11 cellular contexts compared by ENCODE assay signal in the genomic region with DNA sequence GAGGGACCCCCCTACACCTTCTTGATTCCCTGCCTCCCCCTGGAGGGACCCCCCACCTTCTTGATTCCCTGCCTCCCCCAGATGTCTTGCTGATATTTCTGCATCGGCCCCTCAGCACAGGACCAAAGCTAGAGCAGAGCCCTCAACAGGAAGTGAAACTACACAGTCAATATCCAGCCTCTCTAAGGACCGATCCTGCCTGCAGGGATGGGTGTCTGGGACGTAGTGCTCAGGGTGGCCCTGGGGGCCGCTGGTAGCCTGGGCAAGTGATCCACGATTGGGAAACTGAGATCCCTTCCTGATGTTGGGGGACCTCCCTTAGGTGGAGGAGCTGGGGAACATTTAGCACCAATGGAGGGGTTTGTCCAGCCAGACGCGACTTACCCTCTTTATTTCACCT. TPM values are rescaled to one million over a fixed set of nuclear protein-coding genes. Genes with fewer than 3 reads are reported as not detected.
DNase-seq lines count a peak whose midpoint lies in the region; ATAC-seq and TF ChIP-seq lines count a peak whose summit lies in the region.
"Had no signal": no experiment of that assay in that cellular context is flagged by ENCODE, and none has a peak within 500 bp of the region (broad histone marks: within the 10 kb centered on the region; RNA-seq: fewer than 3 reads in every experiment).

No MANE protein-coding gene starts in this region.

- CTCF ChIA-PET in naive thymus-derived CD4-positive, alpha-beta T cell (lab: Charles Lee): interaction anchor here (0.6 to 1.0 kb wide), 2 partner anchors 17 to 43 kb away, joined by 3 to 4 read pairs; no protein-coding TSS in a partner anchor

- H3K27me3 Mint-ChIP-seq in naive thymus-derived CD4-positive, alpha-beta T cell: peaks cover 0 to 18% (median 5%) of the 10 kb centered on the region in 5 donors

- DNase-seq in H7: peak; percentile 28
- peak; percentile 68 for DNase-seq in NAMALWA (ENCODE audit: low spot score)
- no peak for DNase-seq in naive thymus-derived CD4-positive, alpha-beta T cell
- no peak for DNase-seq in NCI-H187 (lab: John Stamatoyannopoulos, UW)
- no peak for DNase-seq in gastrocnemius medialis
- DNase-seq in putamen (ENCODE audit: low spot score): no peak
- DNase-seq in NCI-H345 (lab: John Stamatoyannopoulos, UW): no peak
- DNase-seq: MG63; stimulated activated CD4-positive, alpha-beta T cell treated with anti-CD3 and anti-CD28 coated beads, Interleukin-12 subunit alpha, Interleukin-12 subunit beta, amount 100 ng/mL, for 4 hours had no signal

- no peak for TF ChIP-seq POLR2A in gastrocnemius medialis (IDR thresholded peaks at IDR 0.05)

- H3K4me3 ChIP-seq in H7 (ENCODE audit: insufficient read depth, low read depth, low read length): no peak overlapping the region
- peak overlapping the region; percentile 6 for H3K4me3 ChIP-seq in naive thymus-derived CD4-positive, alpha-beta T cell (ENCODE audit: low read length)
- H3K4me3 ChIP-seq in gastrocnemius medialis: no peak overlapping the region
- H3K4me3 ChIP-seq: MG63 had no signal

- H3K27me3 ChIP-seq in H7 (ENCODE audit: control insufficient read depth, insufficient read depth, low read length) (no peaks in the 10 kb centered on the region; the same call in 1 of the 2 replicates), gastrocnemius medialis (no peaks in the 10 kb centered on the region)
- H3K27me3 ChIP-seq in naive thymus-derived CD4-positive, alpha-beta T cell (ENCODE audit: control insufficient read depth in 2 of 2, insufficient read depth in 2 of 2, low read length in 2 of 2): no peaks in the 10 kb centered on the region

- POLR2A ChIA-PET in naive thymus-derived CD4-positive, alpha-beta T cell (lab: Charles Lee): interaction anchor here (0.6 to 1.8 kb wide), 3 partner anchors 20 to 637 kb away, joined by 4 to 5 read pairs (median 4); a partner anchor contains a TSS

- TF ChIP-seq CTCF in gastrocnemius medialis (IDR thresholded peaks at IDR 0.05 in 4 of 5, conservative IDR thresholded peaks at IDR 0.05 in 1 of 5): no peak

- H3K9me3 ChIP-seq in naive thymus-derived CD4-positive, alpha-beta T cell (ENCODE audit: control insufficient read depth in 2 of 3, low read length in 3 of 3): no peaks in the 10 kb centered on the region
- H3K9me3 ChIP-seq in gastrocnemius medialis: no peaks in the 10 kb centered on the region
- H3K9me3 ChIP-seq: MG63 had no signal

- peak overlapping the region in 7 of 9 donors; percentile 22 to 95 (median 53) for H3K27ac Mint-ChIP-seq in naive thymus-derived CD4-positive, alpha-beta T cell

- H3K36me3 Mint-ChIP-seq in naive thymus-derived CD4-positive, alpha-beta T cell: no peaks in the 10 kb centered on the region

- no peaks in the 10 kb centered on the region for H3K36me3 ChIP-seq in H7 (replicated peaks; ENCODE audit: control insufficient read depth, insufficient read depth, low read length)
- H3K36me3 ChIP-seq in naive thymus-derived CD4-positive, alpha-beta T cell (ENCODE audit: control insufficient read depth in 2 of 3, insufficient read depth in 3 of 3, low read length in 3 of 3): no peaks in the 10 kb centered on the region
- no peaks in the 10 kb centered on the region for H3K36me3 ChIP-seq in gastrocnemius medialis
- H3K36me3 ChIP-seq: MG63 had no signal

- no peaks in the 10 kb centered on the region for H3K9me3 Mint-ChIP-seq in naive thymus-derived CD4-positive, alpha-beta T cell

- intact Hi-C loops in naive thymus-derived CD4-positive, alpha-beta T cell (cut with micrococcal nuclease): no loop called here
- intact Hi-C loops in gastrocnemius medialis (cut with DNase I; ENCODE audit: low total_unique reads): no loop called here

- peaks cover 11 to 26% (median 17%) of the 10 kb centered on the region in 7 donors for H3K4me1 Mint-ChIP-seq in naive thymus-derived CD4-positive, alpha-beta T cell

- no peak overlapping the region for H3K27ac ChIP-seq in naive thymus-derived CD4-positive, alpha-beta T cell (ENCODE audit: low read depth, low read length)
- no peak overlapping the region for H3K27ac ChIP-seq in gastrocnemius medialis

- in situ Hi-C loops in gastrocnemius medialis (cut with MboI; ENCODE audit: low sequenced_read_pairs in 4 of 4): no loop called here

- ATAC-seq in GM18858 (IDR thresholded peaks at IDR 0.05; ENCODE audit: unreplicated experiment): peak; percentile 66
- ATAC-seq in naive thymus-derived CD4-positive, alpha-beta T cell: peak; percentile 79
- ATAC-seq in gastrocnemius medialis: no peak

- peaks cover 7 to 11% of the 10 kb centered on the region in 2 donors for H3K4me1 ChIP-seq in naive thymus-derived CD4-positive, alpha-beta T cell (ENCODE audit: control insufficient read depth in 2 of 2, insufficient read depth in 2 of 2, low read length in 2 of 2)
- peaks cover 0 to 8% of the 10 kb centered on the region in 2 donors for H3K4me1 ChIP-seq in gastrocnemius medialis

- peak overlapping the region; percentile 21 to 84 (median 62) for H3K4me3 Mint-ChIP-seq in naive thymus-derived CD4-positive, alpha-beta T cell

RNA-seq across cellular contexts. Expression of a gene that starts 3.9 kb away (rescaled TPM):
- total RNA-seq in H7 (2014; rRNA removed; shearing (Covaris generic)): 971 and 2,272 TPM in 2 replicates
- total RNA-seq in naive thymus-derived CD4-positive, alpha-beta T cell: not detected
- under 1 TPM in 1 of 2 donors, not detected in 1; 0.45 TPM for polyA plus RNA-seq in naive thymus-derived CD4-positive, alpha-beta T cell
- total RNA-seq in gastrocnemius medialis: under 1 TPM in 1 of 4 donors, not detected in 3; 0.20 TPM
- polyA plus RNA-seq: keratinocyte had no signal

RNA-seq across cellular contexts. Expression of a gene that starts 20.9 kb away (rescaled TPM):
- total RNA-seq in H7 (2014; rRNA removed; shearing (Covaris generic)): 308 and 356 TPM in 2 replicates
- 100 to 1,000 TPM in 3 of 5 experiments, 10 to 100 TPM in 2; 46.4 to 137 (median 109) TPM for total RNA-seq in naive thymus-derived CD4-positive, alpha-beta T cell
- polyA plus RNA-seq in naive thymus-derived CD4-positive, alpha-beta T cell: 100 to 1,000 TPM; 112 to 148 TPM
- total RNA-seq in gastrocnemius medialis: 10 to 100 TPM; 31.9 to 50.3 (median 42.5) TPM

RNA-seq across cellular contexts. Expression of a gene that starts 54.2 kb away (rescaled TPM):
- total RNA-seq in H7 (2014; rRNA removed; shearing (Covaris generic)): 34.4 and 38.4 TPM in 2 replicates
- total RNA-seq in naive thymus-derived CD4-positive, alpha-beta T cell: 10 to 100 TPM; 20.4 to 36.3 (median 20.8) TPM
- polyA plus RNA-seq in naive thymus-derived CD4-positive, alpha-beta T cell: 1 to 10 TPM; 9.3 TPM
- total RNA-seq in gastrocnemius medialis: 10 to 100 TPM; 20.1 to 30.0 (median 23.0) TPM

RNA-seq across cellular contexts. Expression of a gene that starts 56.0 kb away (rescaled TPM):
- 2,746 and 3,860 TPM in 2 replicates for total RNA-seq in H7 (2014; rRNA removed; shearing (Covaris generic))
- total RNA-seq in naive thymus-derived CD4-positive, alpha-beta T cell: under 1 TPM in 2 of 5 experiments, not detected in 3; 0.84 to 0.85 TPM
- not detected for polyA plus RNA-seq in naive thymus-derived CD4-positive, alpha-beta T cell
- total RNA-seq in gastrocnemius medialis: under 1 TPM in 1 of 4 donors, not detected in 3; 0.97 TPM
- polyA plus RNA-seq: keratinocyte had no signal

Comparison
In these comparisons a context has a peak if more than half of its experiments do, and no peak if none do; other contexts are left out.
1. ATAC-seq: peak in GM18858 (single experiment) and naive thymus-derived CD4-positive, alpha-beta T cell (single experiment); none in gastrocnemius medialis (0 of 2).
2. DNase-seq: peak in H7 (single experiment) and NAMALWA (single experiment); none in naive thymus-derived CD4-positive, alpha-beta T cell (0 of 9), NCI-H187 (0 of 2), gastrocnemius medialis (0 of 2), putamen (single experiment) and NCI-H345 (single experiment).
3. RNA of a gene that starts 3.9 kb away (total RNA-seq): 971 to 2,272 TPM in H7; not detected in naive thymus-derived CD4-positive, alpha-beta T cell and 0.20 TPM in gastrocnemius medialis; every median in the first group is over 100 times any median in the second.